Comparison of ENCODE assay signal across 19 cellular contexts in genomic region chr6:43207286-43207685, GRCh38. TPM values are rescaled to one million over a fixed set of nuclear protein-coding genes. Genes with fewer than 3 reads are reported as not detected.
DNase-seq lines count a peak whose midpoint lies in the region; ATAC-seq, FAIRE-seq and TF ChIP-seq lines count a peak whose summit lies in the region.
"Had no signal": no experiment of that assay in that cellular context is flagged by ENCODE, and none has a peak within 500 bp of the region (broad histone marks: within the 10 kb centered on the region; RNA-seq: fewer than 3 reads in every experiment).

No MANE protein-coding gene starts in this region.

- no peaks in the 10 kb centered on the region for H4K20me1 ChIP-seq in HepG2 (ENCODE audit: insufficient read depth, low read length)
- H4K20me1 ChIP-seq: BLaER1 had no signal

- H3K9me3 ChIP-seq in HepG2 (ENCODE audit: low read length) = no peaks in the 10 kb centered on the region
- H3K9me3 ChIP-seq in right lobe of liver = no peaks in the 10 kb centered on the region
- H3K9me3 ChIP-seq: BLaER1 had no signal

- H3K4me1 ChIP-seq in HepG2 (ENCODE audit: insufficient read depth, low read length) (0 out of 2 replicates have a peak, but pooled peaks cover 5% of the 10 kb centered on the region), right lobe of liver (no peaks in the 10 kb centered on the region)
- H3K4me1 ChIP-seq: BLaER1 had no signal

- no peak overlapping the region for H3K4me3 ChIP-seq in HepG2 (replicated peaks in 1 of 3; ENCODE audit: insufficient read depth in 1 of 3, low read depth in 2 of 3, low read length in 3 of 3)
- no peak overlapping the region for H3K4me3 ChIP-seq in right lobe of liver
- H3K4me3 ChIP-seq: BLaER1 had no signal

- ATAC-seq in HepG2 (no peak), right lobe of liver (no peak), WTC11 (no peak), esophagus mucosa (no peak)

- H2AFZ ChIP-seq in HepG2 (ENCODE audit: low read length) = no peak overlapping the region

- POLR2A ChIA-PET in HepG2 (lab: Yijun Ruan, JAX) = no interaction called here
- POLR2A ChIA-PET in WTC11 (lab: Charles Lee) = no interaction called here

- no peak overlapping the region for H3K27ac Mint-ChIP-seq in WTC11

- no peak overlapping the region for H3K4me2 ChIP-seq in HepG2 (ENCODE audit: low read depth, low read length)
- H3K4me2 ChIP-seq: BLaER1 had no signal

- no peaks in the 10 kb centered on the region; the same call in 1 of the 2 replicates for H3K27me3 Mint-ChIP-seq in WTC11 (ENCODE audit: low read depth)
- H3K27me3 Mint-ChIP-seq: CD4-positive, alpha-beta memory T cell had no signal

- H3K36me3 Mint-ChIP-seq in WTC11 = no peaks in the 10 kb centered on the region

- in situ Hi-C loops in HepG2 (cut with HindIII; ENCODE audit: extremely low pct_ligation_motif_present, low pct_unique_long_range_greater_than_20kb) = no loop called here

- H3K9me3 Mint-ChIP-seq in WTC11 = no peaks in the 10 kb centered on the region
- H3K9me3 Mint-ChIP-seq: CD4-positive, alpha-beta memory T cell had no signal

- H3K36me3 ChIP-seq in HepG2 (replicated peaks in 1 of 2; ENCODE audit: control insufficient read depth in 1 of 2, insufficient read depth in 2 of 2, low read length in 2 of 2) (peaks cover 0 to 2% of the 10 kb centered on the region in 2 experiments; a peak in 2 of 5 replicates), right lobe of liver (peaks cover 0 to 5% (median 0%) of the 10 kb centered on the region in 4 donors)

- H3K9ac ChIP-seq in HepG2 (ENCODE audit: insufficient read depth, low read depth, low read length) = no peak overlapping the region
- H3K9ac ChIP-seq: BLaER1 had no signal

- TF ChIP-seq RAD21 in HepG2 (CRISPR knock-in tag; IDR thresholded peaks at IDR 0.05) = no peak

- no peaks in the 10 kb centered on the region for H3K27me3 ChIP-seq in HepG2 (ENCODE audit: control insufficient read depth in 1 of 2, insufficient read depth in 2 of 2, low read length in 2 of 2)
- no peaks in the 10 kb centered on the region for H3K27me3 ChIP-seq in right lobe of liver
- H3K27me3 ChIP-seq: BLaER1 had no signal

- TF ChIP-seq EP300 in HepG2 (IDR thresholded peaks at IDR 0.05; ENCODE audit: low read depth in 2 of 2, low read length in 2 of 2) (no peak), HepG2 (CRISPR knock-in tag; IDR thresholded peaks at IDR 0.05; ENCODE audit: borderline replicate concordance) (no peak)

- H3K79me2 ChIP-seq in HepG2 (ENCODE audit: insufficient read depth, low read length) = no peaks in the 10 kb centered on the region

- 99% methylated on average over 2 of the region's 2 CpGs for whole genome bisulfite sequencing in HepG2 (ENCODE audit: low lambda C conversion rate)
- 91% methylated on average over 2 of the region's 2 CpGs for WGBS in right lobe of liver (ENCODE audit: insufficient coverage, low coverage, low lambda C conversion rate, missing lambda C conversion rate)

- no peak overlapping the region for H3K4me3 Mint-ChIP-seq in WTC11
- H3K4me3 Mint-ChIP-seq: CD4-positive, alpha-beta memory T cell had no signal

- no TSS peak for BruUV-seq in HepG2 (replicated peaks; lab: Mats Ljungman, UMichigan)

- no peak for TF ChIP-seq CTCF in HepG2 (CRISPR knock-in tag; IDR thresholded peaks at IDR 0.05)
- no peak for TF ChIP-seq CTCF in right lobe of liver (IDR thresholded peaks at IDR 0.05)
- no peak for TF ChIP-seq CTCF in WTC11 (IDR thresholded peaks at IDR 0.05)

- H3K27ac ChIP-seq in HepG2 (ENCODE audit: extremely low read length, insufficient read depth, low read length) = no peak overlapping the region
- H3K27ac ChIP-seq in right lobe of liver = no peak overlapping the region
- H3K27ac ChIP-seq in caudate nucleus (ENCODE audit: low read depth, low read length) = no peak overlapping the region
- H3K27ac ChIP-seq: BLaER1 had no signal

- CTCF ChIA-PET in HepG2 (lab: Yijun Ruan, JAX; ENCODE audit: low intra/inter-chr PET ratio, low total read pairs) = no interaction called here
- CTCF ChIA-PET in WTC11 (lab: Charles Lee) = no interaction called here

- 0 out of 2 replicates have a peak, but pooled peaks cover 2% of the 10 kb centered on the region for H3K4me1 Mint-ChIP-seq in WTC11
- H3K4me1 Mint-ChIP-seq: CD4-positive, alpha-beta memory T cell had no signal

- DNase-seq in HepG2 (ENCODE audit: low spot score) (no peak), right lobe of liver (no peak), WTC11 (ENCODE audit: low spot score) (no peak), caudate nucleus (lab: John Stamatoyannopoulos, UW) (no peak), NCI-H128 (lab: John Stamatoyannopoulos, UW; ENCODE audit: unreplicated experiment) (no peak)
- DNase-seq: CD4-positive, alpha-beta memory T cell; DMS153; EL; GOT3; KBM-7; MV-4-11; NCI-H187; NCI-H2107; NCI-H345; NCI-H524 treated with DMSO at 0.1 percent for 48 hours had no signal

- intact Hi-C loops in HepG2 (cut with micrococcal nuclease; ENCODE audit: unreplicated experiment) (no loop called here), right lobe of liver (cut with DNase I) (no loop called here)

- no peak for TF ChIP-seq POLR2A in HepG2 (IDR thresholded peaks at IDR 0.05; ENCODE audit: insufficient read depth in 1 of 2, low read depth in 2 of 2, low read length in 2 of 2)
- TF ChIP-seq POLR2A in right lobe of liver (IDR thresholded peaks at IDR 0.05) = no peak

- peak; percentile 18 for FAIRE-seq in HepG2 (lab: Jason Lieb, UNC)
- FAIRE-seq: GM12891 had no signal

RNA-seq across cellular contexts. Expression of gene DNPH1, which starts 22.0 kb away (rescaled TPM):
- 75.0 and 75.1 TPM in 2 replicates for total RNA-seq in HepG2 (2016; rRNA removed; fragmentation: Illumina TruSeq; extraction: Trizol)
- total RNA-seq in HepG2 (2016; cell fraction: cytosol; rRNA removed; fragmentation: Illumina TruSeq; extraction: Trizol; ENCODE audit: low read depth) = 50.9 and 56.3 TPM in 2 replicates
- total RNA-seq in HepG2 (2016; cell fraction: insoluble cytoplasmic fraction; rRNA removed; fragmentation: Illumina TruSeq; extraction: Trizol) = 75.1 and 81.5 TPM in 2 replicates
- 52.3 and 60.5 TPM in 2 replicates for total RNA-seq in HepG2 (2016; cell fraction: membrane; rRNA removed; fragmentation: Illumina TruSeq; extraction: Trizol)
- total RNA-seq in HepG2 (2016; cell fraction: nucleus; rRNA removed; fragmentation: Illumina TruSeq; extraction: Trizol) = 31.4 and 33.7 TPM in 2 replicates
- 56.5 and 65.8 TPM in 2 replicates for polyA plus RNA-seq in HepG2 (2011; rRNA removed)
- 106 and 143 TPM in 2 replicates for polyA plus RNA-seq in HepG2 (2011; cell fraction: cytosol; rRNA removed)
- 62.4 and 67.4 TPM in 2 replicates for polyA plus RNA-seq in HepG2 (2011; cell fraction: nucleus; rRNA removed)
- 43.1 and 47.9 TPM in 2 replicates for polyA plus RNA-seq in HepG2 (2012)
- 62.6 and 68.8 TPM in 2 replicates for polyA plus RNA-seq in HepG2 (2016; cell fraction: cytosol; fragmentation: Illumina TruSeq; extraction: Trizol; ENCODE audit: low read depth)
- polyA plus RNA-seq in HepG2 (2016; cell fraction: insoluble cytoplasmic fraction; fragmentation: Illumina TruSeq; extraction: Trizol; ENCODE audit: low read depth) = 76.7 and 82.8 TPM in 2 replicates
- polyA plus RNA-seq in HepG2 (2016; cell fraction: membrane; fragmentation: Illumina TruSeq; extraction: Trizol; ENCODE audit: low read depth) = 47.1 and 47.7 TPM in 2 replicates
- 66.2 and 72.5 TPM in 2 replicates for polyA plus RNA-seq in HepG2 (2016; cell fraction: nucleus; fragmentation: Illumina TruSeq; extraction: Trizol; ENCODE audit: insufficient read depth, low read depth)
- polyA minus RNA-seq in HepG2 (2011; rRNA and poly(A)+ RNA removed; ENCODE audit: low replicate concordance) = 38.8 and 62.4 TPM in 2 replicates
- 10.5 and 15.4 TPM in 2 replicates for polyA minus RNA-seq in HepG2 (2011; cell fraction: cytosol; rRNA and poly(A)+ RNA removed)
- polyA minus RNA-seq in HepG2 (2011; cell fraction: nucleus; rRNA and poly(A)+ RNA removed) = 15.3 and 16.7 TPM in 2 replicates
- total RNA-seq in right lobe of liver = 100 to 1,000 TPM in 2 of 6 experiments, 10 to 100 TPM in 4; 50.7 to 107 (median 62.4) TPM
- 48.4 to 56.4 TPM (median 55.4 TPM) in 3 replicates for total RNA-seq in WTC11 (2021)
- 40.2 TPM for total RNA-seq in esophagus mucosa

RNA-seq across cellular contexts. Expression of gene CUL9, which starts 25.3 kb away (rescaled TPM):
- 10.5 and 11.4 TPM in 2 replicates for total RNA-seq in HepG2 (2016; rRNA removed; fragmentation: Illumina TruSeq; extraction: Trizol)
- 2.5 and 3.7 TPM in 2 replicates for total RNA-seq in HepG2 (2016; cell fraction: cytosol; rRNA removed; fragmentation: Illumina TruSeq; extraction: Trizol; ENCODE audit: low read depth)
- total RNA-seq in HepG2 (2016; cell fraction: insoluble cytoplasmic fraction; rRNA removed; fragmentation: Illumina TruSeq; extraction: Trizol) = 8.8 and 14.5 TPM in 2 replicates
- total RNA-seq in HepG2 (2016; cell fraction: membrane; rRNA removed; fragmentation: Illumina TruSeq; extraction: Trizol) = 3.3 and 4.2 TPM in 2 replicates
- total RNA-seq in HepG2 (2016; cell fraction: nucleus; rRNA removed; fragmentation: Illumina TruSeq; extraction: Trizol) = 18.4 and 18.7 TPM in 2 replicates
- 13.7 and 15.3 TPM in 2 replicates for polyA plus RNA-seq in HepG2 (2011; rRNA removed)
- polyA plus RNA-seq in HepG2 (2011; cell fraction: cytosol; rRNA removed) = 4.9 and 5.0 TPM in 2 replicates
- 123 and 139 TPM in 2 replicates for polyA plus RNA-seq in HepG2 (2011; cell fraction: nucleus; rRNA removed)
- 9.9 and 12.7 TPM in 2 replicates for polyA plus RNA-seq in HepG2 (2012)
- 1.2 and 1.5 TPM in 2 replicates for polyA plus RNA-seq in HepG2 (2016; cell fraction: cytosol; fragmentation: Illumina TruSeq; extraction: Trizol; ENCODE audit: low read depth)
- polyA plus RNA-seq in HepG2 (2016; cell fraction: insoluble cytoplasmic fraction; fragmentation: Illumina TruSeq; extraction: Trizol; ENCODE audit: low read depth) = 6.8 and 7.5 TPM in 2 replicates
- polyA plus RNA-seq in HepG2 (2016; cell fraction: membrane; fragmentation: Illumina TruSeq; extraction: Trizol; ENCODE audit: low read depth) = 1.9 and 2.7 TPM in 2 replicates
- 44.2 and 47.7 TPM in 2 replicates for polyA plus RNA-seq in HepG2 (2016; cell fraction: nucleus; fragmentation: Illumina TruSeq; extraction: Trizol; ENCODE audit: insufficient read depth, low read depth)
- 19.3 and 22.3 TPM in 2 replicates for polyA minus RNA-seq in HepG2 (2011; rRNA and poly(A)+ RNA removed; ENCODE audit: low replicate concordance)
- polyA minus RNA-seq in HepG2 (2011; cell fraction: cytosol; rRNA and poly(A)+ RNA removed) = 4.7 and 5.5 TPM in 2 replicates
- polyA minus RNA-seq in HepG2 (2011; cell fraction: nucleus; rRNA and poly(A)+ RNA removed) = 30.8 and 32.9 TPM in 2 replicates
- 10 to 100 TPM; 14.4 to 17.7 (median 15.2) TPM for total RNA-seq in right lobe of liver
- total RNA-seq in WTC11 (2021) = 15.2 to 20.5 TPM (median 19.2 TPM) in 3 replicates
- 23.6 TPM for total RNA-seq in esophagus mucosa

RNA-seq across cellular contexts. Expression of gene TTBK1, which starts 36.0 kb away (rescaled TPM):
- total RNA-seq in HepG2 (2016; rRNA removed; fragmentation: Illumina TruSeq; extraction: Trizol) = 0.10 and 0.33 TPM in 2 replicates
- 0.18 and 0.20 TPM in 2 replicates for total RNA-seq in HepG2 (2016; cell fraction: cytosol; rRNA removed; fragmentation: Illumina TruSeq; extraction: Trizol; ENCODE audit: low read depth)
- total RNA-seq in HepG2 (2016; cell fraction: insoluble cytoplasmic fraction; rRNA removed; fragmentation: Illumina TruSeq; extraction: Trizol) = 0.13 and 0.32 TPM in 2 replicates
- total RNA-seq in HepG2 (2016; cell fraction: membrane; rRNA removed; fragmentation: Illumina TruSeq; extraction: Trizol) = 0.25 and 0.28 TPM in 2 replicates
- total RNA-seq in HepG2 (2016; cell fraction: nucleus; rRNA removed; fragmentation: Illumina TruSeq; extraction: Trizol) = 0.47 TPM in 2 replicates
- 0.24 and 0.50 TPM in 2 replicates for polyA plus RNA-seq in HepG2 (2011; rRNA removed)
- 0.09 and 0.10 TPM in 2 replicates for polyA plus RNA-seq in HepG2 (2011; cell fraction: cytosol; rRNA removed)
- 1.4 and 2.2 TPM in 2 replicates for polyA plus RNA-seq in HepG2 (2011; cell fraction: nucleus; rRNA removed)
- 0.53 and 0.62 TPM in 2 replicates for polyA plus RNA-seq in HepG2 (2012)
- not detected in 2 replicates for polyA plus RNA-seq in HepG2 (2016; cell fraction: cytosol; fragmentation: Illumina TruSeq; extraction: Trizol; ENCODE audit: low read depth)
- polyA plus RNA-seq in HepG2 (2016; cell fraction: insoluble cytoplasmic fraction; fragmentation: Illumina TruSeq; extraction: Trizol; ENCODE audit: low read depth) = 0.19 TPM in 2 replicates
- 0.06 and 0.07 TPM in 2 replicates for polyA plus RNA-seq in HepG2 (2016; cell fraction: membrane; fragmentation: Illumina TruSeq; extraction: Trizol; ENCODE audit: low read depth)
- 0.84 and 0.86 TPM in 2 replicates for polyA plus RNA-seq in HepG2 (2016; cell fraction: nucleus; fragmentation: Illumina TruSeq; extraction: Trizol; ENCODE audit: insufficient read depth, low read depth)
- 1.2 TPM in 1 of 2 replicates, not detected in the other for polyA minus RNA-seq in HepG2 (2011; rRNA and poly(A)+ RNA removed; ENCODE audit: low replicate concordance)
- 0.18 and 0.49 TPM in 2 replicates for polyA minus RNA-seq in HepG2 (2011; cell fraction: cytosol; rRNA and poly(A)+ RNA removed)
- 1.4 and 1.7 TPM in 2 replicates for polyA minus RNA-seq in HepG2 (2011; cell fraction: nucleus; rRNA and poly(A)+ RNA removed)
- total RNA-seq in right lobe of liver = 1 to 10 TPM in 2 of 6 experiments, under 1 TPM in 4; 0.83 to 1.6 (median 0.87) TPM
- 0.66 to 0.78 TPM (median 0.68 TPM) in 3 replicates for total RNA-seq in WTC11 (2021)
- not detected for total RNA-seq in esophagus mucosa
- total RNA-seq: A673 had no signal
- polyA plus RNA-seq: CD4-positive, alpha-beta memory T cell had no signal

RNA-seq across cellular contexts. Expression of gene SRF, which starts 36.2 kb away (rescaled TPM):
- total RNA-seq in HepG2 (2016; rRNA removed; fragmentation: Illumina TruSeq; extraction: Trizol) (21.0 and 25.5 TPM in 2 replicates), right lobe of liver (10 to 100 TPM in 4 of 6 experiments, 1 to 10 TPM in 2; 4.9 to 17.0 (median 11.3) TPM), WTC11 (2021) (43.9 to 46.2 TPM (median 45.3 TPM) in 3 replicates), esophagus mucosa (19.3 TPM)
- total RNA-seq in HepG2 (2016; cell fraction: cytosol; rRNA removed; fragmentation: Illumina TruSeq; extraction: Trizol; ENCODE audit: low read depth) = 4.5 and 4.8 TPM in 2 replicates
- 19.0 and 26.0 TPM in 2 replicates for total RNA-seq in HepG2 (2016; cell fraction: insoluble cytoplasmic fraction; rRNA removed; fragmentation: Illumina TruSeq; extraction: Trizol)
- 20.6 and 21.0 TPM in 2 replicates for total RNA-seq in HepG2 (2016; cell fraction: membrane; rRNA removed; fragmentation: Illumina TruSeq; extraction: Trizol)
- 15.5 and 17.7 TPM in 2 replicates for total RNA-seq in HepG2 (2016; cell fraction: nucleus; rRNA removed; fragmentation: Illumina TruSeq; extraction: Trizol)
- polyA plus RNA-seq in HepG2 (2011; rRNA removed) = 44.1 and 45.7 TPM in 2 replicates
- polyA plus RNA-seq in HepG2 (2011; cell fraction: cytosol; rRNA removed) = 30.8 and 42.8 TPM in 2 replicates
- 50.7 and 72.8 TPM in 2 replicates for polyA plus RNA-seq in HepG2 (2011; cell fraction: nucleus; rRNA removed)
- polyA plus RNA-seq in HepG2 (2012) = 18.6 and 23.1 TPM in 2 replicates
- polyA plus RNA-seq in HepG2 (2016; cell fraction: cytosol; fragmentation: Illumina TruSeq; extraction: Trizol; ENCODE audit: low read depth) = 5.2 and 5.4 TPM in 2 replicates
- 26.4 and 31.7 TPM in 2 replicates for polyA plus RNA-seq in HepG2 (2016; cell fraction: insoluble cytoplasmic fraction; fragmentation: Illumina TruSeq; extraction: Trizol; ENCODE audit: low read depth)
- polyA plus RNA-seq in HepG2 (2016; cell fraction: membrane; fragmentation: Illumina TruSeq; extraction: Trizol; ENCODE audit: low read depth) = 19.0 and 19.4 TPM in 2 replicates
- 33.8 and 35.3 TPM in 2 replicates for polyA plus RNA-seq in HepG2 (2016; cell fraction: nucleus; fragmentation: Illumina TruSeq; extraction: Trizol; ENCODE audit: insufficient read depth, low read depth)
- 59.4 and 75.9 TPM in 2 replicates for polyA minus RNA-seq in HepG2 (2011; rRNA and poly(A)+ RNA removed; ENCODE audit: low replicate concordance)
- 19.9 and 20.3 TPM in 2 replicates for polyA minus RNA-seq in HepG2 (2011; cell fraction: cytosol; rRNA and poly(A)+ RNA removed)
- polyA minus RNA-seq in HepG2 (2011; cell fraction: nucleus; rRNA and poly(A)+ RNA removed) = 20.2 and 21.3 TPM in 2 replicates
